In the genomic region with DNA sequence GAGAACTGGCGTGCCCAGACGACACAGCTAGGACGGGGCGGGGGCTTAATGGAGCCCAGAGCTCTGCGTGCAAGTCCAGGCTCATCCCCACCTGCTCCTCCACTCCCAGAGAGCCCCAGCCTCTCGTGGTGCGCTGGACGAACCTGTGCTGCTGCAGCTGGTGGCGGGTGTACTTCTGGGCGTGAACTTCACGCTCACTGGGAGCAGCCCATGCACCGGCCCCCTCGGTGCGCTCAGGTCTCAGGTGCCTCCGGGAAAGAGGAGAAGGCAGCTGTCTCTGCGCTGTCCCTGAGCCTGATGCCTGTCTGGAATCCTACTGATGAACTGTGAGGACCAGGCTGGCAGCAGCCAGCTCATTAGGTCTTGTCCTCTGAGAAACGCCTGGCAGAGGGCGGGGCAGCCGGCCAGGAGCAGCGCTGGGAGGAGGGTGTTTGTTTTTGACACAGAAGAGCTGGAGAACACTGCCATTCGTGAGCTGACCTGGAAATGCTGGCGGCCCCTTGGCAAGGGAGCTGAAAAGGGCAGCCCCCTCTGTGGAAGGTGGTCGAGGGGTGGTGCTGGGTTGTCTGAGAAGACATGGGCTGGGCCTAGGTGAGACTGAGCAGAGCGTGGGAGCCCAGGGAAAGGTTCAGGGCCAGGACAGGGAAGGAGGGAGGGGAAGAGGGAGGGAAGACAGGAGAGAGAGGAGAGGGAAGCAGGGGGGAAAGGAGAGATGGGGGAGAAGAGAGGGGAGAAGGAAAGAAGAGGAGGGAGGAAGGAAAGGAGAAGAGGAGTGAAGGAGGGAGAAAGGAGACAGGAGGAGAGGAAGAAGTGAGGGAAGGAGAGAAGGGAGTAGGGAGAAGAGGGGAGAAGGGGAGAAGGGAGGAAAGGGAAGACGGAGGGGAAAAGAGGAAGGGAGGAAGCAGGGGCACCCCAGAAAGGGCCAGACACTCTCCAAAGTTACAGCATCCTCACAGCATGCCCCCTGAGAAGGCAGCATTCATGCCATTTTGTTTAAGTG, we compare ENCODE assay signal across 8 cellular contexts. TPM values are rescaled to one million over a fixed set of nuclear protein-coding genes. Genes with fewer than 3 reads are reported as not detected.
A peak's percentile ranks its signal among the peaks of the same experiment; 100 is the strongest.
DNase-seq lines count a peak whose midpoint lies in the region; TF ChIP-seq lines count a peak whose summit lies in the region.

No MANE protein-coding gene starts in this region.

- H3K27ac ChIP-seq in HEK293 (ENCODE audit: extremely low read depth, low read depth, low read length) (no peak overlapping the region), hepatocyte (peak overlapping the region; percentile 82), smooth muscle cell (ENCODE audit: low read depth) (no peak overlapping the region)

- H3K4me2 ChIP-seq in hepatocyte: peak overlapping the region; percentile 67
- peak overlapping the region; percentile 26 for H3K4me2 ChIP-seq in smooth muscle cell

- CTCF ChIA-PET in HEK293 (lab: Yijun Ruan, JAX): interaction anchor here (0.7 kb wide), 1 partner anchor 23 kb away, joined by 3 read pairs; no protein-coding TSS in a partner anchor

- POLR2A ChIA-PET in HEK293 (lab: Yijun Ruan, JAX): no interaction called here

- H3K9me3 ChIP-seq in HEK293 (ENCODE audit: control insufficient read depth, insufficient read depth, low read depth, low read length): no peaks in the 10 kb centered on the region
- H3K9me3 ChIP-seq in NT2/D1 (ENCODE audit: insufficient read depth, low read length): no peaks in the 10 kb centered on the region
- H3K9me3 ChIP-seq in hepatocyte (ENCODE audit: low read depth): no peaks in the 10 kb centered on the region
- no peaks in the 10 kb centered on the region for H3K9me3 ChIP-seq in smooth muscle cell (replicated peaks; ENCODE audit: low read depth)

- H3K79me2 ChIP-seq in hepatocyte (no peaks in the 10 kb centered on the region), smooth muscle cell (ENCODE audit: low read depth) (no peaks in the 10 kb centered on the region)

- TF ChIP-seq CTCF in HEK293 (tag by site-specific recombination; IDR thresholded peaks at IDR 0.05) (no peak), hepatocyte (IDR thresholded peaks at IDR 0.05; ENCODE audit: poor library complexity) (no peak), smooth muscle cell (IDR thresholded peaks at IDR 0.05; ENCODE audit: borderline replicate concordance, insufficient read depth, poor library complexity, severe bottlenecking) (no peak)

- H2AFZ ChIP-seq in hepatocyte: no peak overlapping the region
- H2AFZ ChIP-seq in smooth muscle cell (ENCODE audit: low read depth): no peak overlapping the region

- H3K9me2 ChIP-seq in hepatocyte (replicated peaks; ENCODE audit: insufficient read depth): no peaks in the 10 kb centered on the region

- H3K27me3 ChIP-seq in NT2/D1 (ENCODE audit: insufficient read depth, insufficient read length) (no peaks in the 10 kb centered on the region), hepatocyte (no peaks in the 10 kb centered on the region), smooth muscle cell (ENCODE audit: low read depth) (no peaks in the 10 kb centered on the region)

- H3F3A ChIP-seq in smooth muscle cell (ENCODE audit: low read depth): peaks cover 6% of the 10 kb centered on the region

- H4K20me1 ChIP-seq in hepatocyte (ENCODE audit: insufficient read depth, poor library complexity, severe bottlenecking) (no peaks in the 10 kb centered on the region), smooth muscle cell (ENCODE audit: low read depth) (no peaks in the 10 kb centered on the region)

- H3K9ac ChIP-seq in NT2/D1 (ENCODE audit: insufficient read length, low read depth) (peak overlapping the region; percentile 57), smooth muscle cell (ENCODE audit: low read depth) (no peak overlapping the region)

- 41% methylated on average over 24 of the region's 25 CpGs for WGBS in hepatocyte (ENCODE audit: low lambda C conversion rate, missing lambda C conversion rate)
- WGBS in smooth muscle cell (ENCODE audit: low lambda C conversion rate): 65% methylated on average over 25 of the region's 25 CpGs

- no peaks in the 10 kb centered on the region for H3K36me3 ChIP-seq in HEK293 (ENCODE audit: control insufficient read depth in 2 of 2, insufficient read depth in 1 of 2, low read length in 2 of 2)
- H3K36me3 ChIP-seq in NT2/D1 (ENCODE audit: insufficient read depth, insufficient read length, low read length): no peaks in the 10 kb centered on the region
- H3K36me3 ChIP-seq in hepatocyte (replicated peaks; ENCODE audit: insufficient read depth, low read depth): no peaks in the 10 kb centered on the region
- no peaks in the 10 kb centered on the region for H3K36me3 ChIP-seq in smooth muscle cell (ENCODE audit: low read depth)

- H3K4me1 ChIP-seq in HEK293 (ENCODE audit: control insufficient read depth, insufficient read depth, low read length) (no peaks in the 10 kb centered on the region), NT2/D1 (ENCODE audit: insufficient read depth, insufficient read length) (peaks cover 21% of the 10 kb centered on the region), hepatocyte (ENCODE audit: insufficient read depth) (peaks cover 37% of the 10 kb centered on the region), smooth muscle cell (ENCODE audit: low read depth) (peaks cover 18% of the 10 kb centered on the region)

- no peak for DNase-seq in NT2/D1 (ENCODE audit: low read depth, low spot score)
- DNase-seq in hepatocyte (ENCODE audit: low spot score): peak; percentile 61
- DNase-seq in smooth muscle cell (lab: John Stamatoyannopoulos, UW; ENCODE audit: unreplicated experiment): no peak
- no peak for DNase-seq in NCI-H1930 (lab: John Stamatoyannopoulos, UW)
- DNase-seq in kidney glomerular epithelial cell (lab: John Stamatoyannopoulos, UW): no peak
- no peak for DNase-seq in stimulated activated CD4-positive, alpha-beta T cell treated with anti-CD3 and anti-CD28 coated beads, Interleukin-1b, Interleukin-23, amount 100 ng/mL, for 48 hours
- DNase-seq in DMS114 treated with DMSO at 0.1 percent for 48 hours (lab: John Stamatoyannopoulos, UW; ENCODE audit: unreplicated experiment): no peak

- no peak overlapping the region for H3K4me3 ChIP-seq in HEK293 (ENCODE audit: low read depth, low read length)
- no peak overlapping the region for H3K4me3 ChIP-seq in NT2/D1 (ENCODE audit: insufficient read length, low read depth)
- no peak overlapping the region for H3K4me3 ChIP-seq in hepatocyte
- no peak overlapping the region for H3K4me3 ChIP-seq in smooth muscle cell

TF ChIP-seq in HEK293, 187 proteins besides CTCF, POLR2A, EP300 and RAD21 (continues in another document):
- no peak for TF ChIP-seq ZNF10 (tag by site-specific recombination; IDR thresholded peaks at IDR 0.05)
- TF ChIP-seq ZNF521 (tag by site-specific recombination; IDR thresholded peaks at IDR 0.05): no peak
- no peak for TF ChIP-seq ZNF24 (tag by site-specific recombination; IDR thresholded peaks at IDR 0.05)
- TF ChIP-seq ZNF626 (tag by site-specific recombination; IDR thresholded peaks at IDR 0.05): no peak
- no peak for TF ChIP-seq ZNF302 (tag by site-specific recombination; IDR thresholded peaks at IDR 0.05; ENCODE audit: low read depth)
- TF ChIP-seq, protein P1, sequence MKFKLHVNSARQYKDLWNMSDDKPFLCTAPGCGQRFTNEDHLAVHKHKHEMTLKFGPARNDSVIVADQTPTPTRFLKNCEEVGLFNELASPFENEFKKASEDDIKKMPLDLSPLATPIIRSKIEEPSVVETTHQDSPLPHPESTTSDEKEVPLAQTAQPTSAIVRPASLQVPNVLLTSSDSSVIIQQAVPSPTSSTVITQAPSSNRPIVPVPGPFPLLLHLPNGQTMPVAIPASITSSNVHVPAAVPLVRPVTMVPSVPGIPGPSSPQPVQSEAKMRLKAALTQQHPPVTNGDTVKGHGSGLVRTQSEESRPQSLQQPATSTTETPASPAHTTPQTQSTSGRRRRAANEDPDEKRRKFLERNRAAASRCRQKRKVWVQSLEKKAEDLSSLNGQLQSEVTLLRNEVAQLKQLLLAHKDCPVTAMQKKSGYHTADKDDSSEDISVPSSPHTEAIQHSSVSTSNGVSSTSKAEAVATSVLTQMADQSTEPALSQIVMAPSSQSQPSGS (tag by site-specific recombination; IDR thresholded peaks at IDR 0.05; ENCODE audit: low read depth): no peak
- no peak for TF ChIP-seq ZNF571 (tag by site-specific recombination; IDR thresholded peaks at IDR 0.05)
- no peak for TF ChIP-seq KLF7 (tag by site-specific recombination; IDR thresholded peaks at IDR 0.05; ENCODE audit: borderline replicate concordance)
- TF ChIP-seq ZFHX2 (tag by site-specific recombination; conservative IDR thresholded peaks at IDR 0.05): no peak
- no peak for TF ChIP-seq ZBTB8A (tag by site-specific recombination; IDR thresholded peaks at IDR 0.05)
- no peak for TF ChIP-seq ZNF184 (tag by site-specific recombination; IDR thresholded peaks at IDR 0.05)
- no peak for TF ChIP-seq ZNF473 (tag by site-specific recombination; IDR thresholded peaks at IDR 0.05)
- TF ChIP-seq ZNF311 (tag by site-specific recombination; IDR thresholded peaks at IDR 0.05; ENCODE audit: borderline replicate concordance): no peak
- TF ChIP-seq, protein P2, sequence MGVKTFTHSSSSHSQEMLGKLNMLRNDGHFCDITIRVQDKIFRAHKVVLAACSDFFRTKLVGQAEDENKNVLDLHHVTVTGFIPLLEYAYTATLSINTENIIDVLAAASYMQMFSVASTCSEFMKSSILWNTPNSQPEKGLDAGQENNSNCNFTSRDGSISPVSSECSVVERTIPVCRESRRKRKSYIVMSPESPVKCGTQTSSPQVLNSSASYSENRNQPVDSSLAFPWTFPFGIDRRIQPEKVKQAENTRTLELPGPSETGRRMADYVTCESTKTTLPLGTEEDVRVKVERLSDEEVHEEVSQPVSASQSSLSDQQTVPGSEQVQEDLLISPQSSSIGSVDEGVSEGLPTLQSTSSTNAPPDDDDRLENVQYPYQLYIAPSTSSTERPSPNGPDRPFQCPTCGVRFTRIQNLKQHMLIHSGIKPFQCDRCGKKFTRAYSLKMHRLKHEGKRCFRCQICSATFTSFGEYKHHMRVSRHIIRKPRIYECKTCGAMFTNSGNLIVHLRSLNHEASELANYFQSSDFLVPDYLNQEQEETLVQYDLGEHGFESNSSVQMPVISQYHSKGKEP (tag by site-specific recombination; IDR thresholded peaks at IDR 0.05): no peak
- no peak for TF ChIP-seq ZNF354C (tag by site-specific recombination; IDR thresholded peaks at IDR 0.05; ENCODE audit: borderline replicate concordance, low read depth)

RNA-seq across cellular contexts. Expression of a gene that starts 53.5 kb away (rescaled TPM):
- total RNA-seq in hepatocyte (64.5 and 73.3 TPM in 2 replicates), smooth muscle cell (46.6 and 50.5 TPM in 2 replicates)
- polyA plus RNA-seq in hepatocyte (30.0 and 30.7 TPM in 2 replicates), smooth muscle cell (27.5 and 32.6 TPM in 2 replicates)
